Comparison of ENCODE assay signal across 12 cellular contexts in genomic region chr1:166080965-166081870, GRCh38.
A peak's percentile ranks its signal among the peaks of the same experiment; 100 is the strongest.
DNase-seq lines count a peak whose midpoint lies in the region; ATAC-seq and TF ChIP-seq lines count a peak whose summit lies in the region.
"Had no signal": no experiment of that assay in that cellular context is flagged by ENCODE, and none has a peak within 500 bp of the region (broad histone marks: within the 10 kb centered on the region; RNA-seq: fewer than 3 reads in every experiment).

No MANE protein-coding gene starts in this region.

- H3K4ac ChIP-seq in mesendoderm (ENCODE audit: low read depth, low read length): no peak overlapping the region

- no peak overlapping the region for H3K23ac ChIP-seq in mesendoderm (ENCODE audit: low read length)

- H2AK5ac ChIP-seq in mesendoderm (ENCODE audit: low read length): no peak overlapping the region

- H3K4me3 ChIP-seq in heart left ventricle (peak overlapping the region in 5 of 12 donors; percentile 5 to 36 (median 22)), NB4 (ENCODE audit: low read depth, low read length) (no peak overlapping the region), brain microvascular endothelial cell (ENCODE audit: low read depth, low read length) (peak overlapping the region; percentile 20), stomach smooth muscle (ENCODE audit: low read length in 2 of 2) (no peak overlapping the region), mesendoderm (ENCODE audit: low read length) (no peak overlapping the region)

- no peak overlapping the region for H3K9ac ChIP-seq in stomach smooth muscle (ENCODE audit: low read length in 2 of 2)
- no peak overlapping the region for H3K9ac ChIP-seq in mesendoderm (ENCODE audit: low read length)

- no peak overlapping the region for H3K56ac ChIP-seq in mesendoderm (ENCODE audit: low read length)

- ATAC-seq in heart left ventricle (peak; percentile 38 to 75 (median 52)), Right ventricle myocardium superior (ENCODE audit: poor library complexity) (no peak), HG03469 (IDR thresholded peaks at IDR 0.05; ENCODE audit: unreplicated experiment) (no peak), HG03439 (IDR thresholded peaks at IDR 0.05; ENCODE audit: unreplicated experiment) (no peak)

- H3K4me2 ChIP-seq in mesendoderm (ENCODE audit: low read length): no peak overlapping the region

- H3K36me3 ChIP-seq in heart left ventricle (no peaks in the 10 kb centered on the region), brain microvascular endothelial cell (replicated peaks) (no peaks in the 10 kb centered on the region), stomach smooth muscle (ENCODE audit: control insufficient read depth in 2 of 2, insufficient read depth in 2 of 2, low read length in 2 of 2) (no peaks in the 10 kb centered on the region), mesendoderm (ENCODE audit: control insufficient read depth, insufficient read depth, low read length) (no peaks in the 10 kb centered on the region)
- H3K36me3 ChIP-seq: esophagus muscularis mucosa had no signal

- H3K27ac ChIP-seq in heart left ventricle: peak overlapping the region in 6 of 12 donors; percentile 8 to 81 (median 63)
- H3K27ac ChIP-seq in brain microvascular endothelial cell: no peak overlapping the region
- H3K27ac ChIP-seq in stomach smooth muscle (ENCODE audit: low read length): peak overlapping the region; percentile 18
- H3K27ac ChIP-seq in mesendoderm (ENCODE audit: low read depth, low read length): no peak overlapping the region
- H3K27ac ChIP-seq: esophagus muscularis mucosa had no signal

- H3K79me1 ChIP-seq in mesendoderm (ENCODE audit: low read length): no peaks in the 10 kb centered on the region

- H3K18ac ChIP-seq in mesendoderm (ENCODE audit: low read length): no peak overlapping the region

- no peak overlapping the region for H2BK120ac ChIP-seq in mesendoderm (ENCODE audit: low read depth, low read length)

- intact Hi-C loops in heart left ventricle (cut with DNase I) (no loop called here), Right ventricle myocardium superior (cut with DNase I) (no loop called here)

- DNase-seq in heart left ventricle (peak in 1 of 5 donors; percentile 44), Right ventricle myocardium superior (no peak), NB4 (ENCODE audit: low read depth) (peak; percentile 26), brain microvascular endothelial cell (no peak), mesendoderm (no peak)
- DNase-seq: DMS53, mesenchymal stem cell, OCI-M1 had no signal

- no peak overlapping the region for H4K8ac ChIP-seq in mesendoderm (ENCODE audit: low read depth, low read length)

- in situ Hi-C loops in brain microvascular endothelial cell (cut with HindIII; ENCODE audit: low pct_ligation_motif_present, low sequenced_read_pairs): no loop called here

- WGBS in heart left ventricle, 4 donors: 57 to 63% (median 58%) methylated on average over 14 of the region's 14 CpGs
- no CpG with 5 or more reads among the region's 14 CpGs for WGBS in mesendoderm (ENCODE audit: extremely low coverage, insufficient coverage, low lambda C conversion rate)

- no peaks in the 10 kb centered on the region for H3K79me2 ChIP-seq in mesendoderm (ENCODE audit: control insufficient read depth, insufficient read depth, low read length)

- H3K4me1 ChIP-seq in heart left ventricle: peaks cover 0 to 21% (median 9%) of the 10 kb centered on the region in 12 donors
- peaks cover 5% of the 10 kb centered on the region for H3K4me1 ChIP-seq in stomach smooth muscle (ENCODE audit: control insufficient read depth, insufficient read depth, low read length)
- H3K4me1 ChIP-seq in mesendoderm (ENCODE audit: control insufficient read depth, low read depth, low read length): no peaks in the 10 kb centered on the region

- TF ChIP-seq CTCF in heart left ventricle (IDR thresholded peaks at IDR 0.05): no peak
- TF ChIP-seq CTCF in NB4 (IDR thresholded peaks at IDR 0.05; ENCODE audit: low read depth, low read length): no peak
- no peak for TF ChIP-seq CTCF in brain microvascular endothelial cell (IDR thresholded peaks at IDR 0.05; ENCODE audit: low read depth, low read length, missing control alignments)

- H4K5ac ChIP-seq in mesendoderm (ENCODE audit: low read length): no peak overlapping the region

- no peak overlapping the region for H2BK5ac ChIP-seq in mesendoderm (ENCODE audit: low read length)

- TF ChIP-seq POLR2A in heart left ventricle (IDR thresholded peaks at IDR 0.05): no peak
- TF ChIP-seq POLR2A in NB4 (IDR thresholded peaks at IDR 0.05; ENCODE audit: extremely low read depth, insufficient read length): no peak

- no peak overlapping the region for H2BK15ac ChIP-seq in mesendoderm (replicated peaks; ENCODE audit: low read depth)

- H3K9me3 ChIP-seq in heart left ventricle (no peaks in the 10 kb centered on the region), stomach smooth muscle (ENCODE audit: control insufficient read depth in 2 of 2, low read length in 2 of 2) (no peaks in the 10 kb centered on the region)
- H3K9me3 ChIP-seq: esophagus muscularis mucosa had no signal

- H3K27me3 ChIP-seq in heart left ventricle: no peaks in the 10 kb centered on the region
- no peaks in the 10 kb centered on the region for H3K27me3 ChIP-seq in brain microvascular endothelial cell (replicated peaks)
- no peaks in the 10 kb centered on the region for H3K27me3 ChIP-seq in stomach smooth muscle (ENCODE audit: control insufficient read depth in 1 of 2, insufficient read depth in 2 of 2, low read length in 2 of 2)
- H3K27me3 ChIP-seq in mesendoderm (ENCODE audit: insufficient read depth, low read length, poor library complexity): no peaks in the 10 kb centered on the region
- H3K27me3 ChIP-seq: esophagus muscularis mucosa had no signal

Comparison
In these comparisons a context has a peak if more than half of its experiments do, and no peak if none do; other contexts are left out.
1. ATAC-seq: peak in heart left ventricle (4 of 4); none in Right ventricle myocardium superior (single experiment), HG03469 (single experiment) and HG03439 (single experiment).